1 cellular context compared by ENCODE assay signal in genomic region chr22:19070397-19071169, GRCh38.
TF ChIP-seq lines count a peak whose summit lies in the region.

No MANE protein-coding gene starts in this region.

TF ChIP-seq in K562, 482 proteins besides CTCF, POLR2A, EP300 and RAD21 (continued from another document and continues in another):
- TF ChIP-seq MITF (IDR thresholded peaks at IDR 0.05) (no peak), CUX1 (CRISPR knock-in tag; IDR thresholded peaks at IDR 0.05) (no peak), SP1 (CRISPR knock-in tag; IDR thresholded peaks at IDR 0.05) (no peak), GABPB2 (CRISPR knock-in tag; conservative IDR thresholded peaks at IDR 0.05) (no peak), USF1 (CRISPR knock-in tag; IDR thresholded peaks at IDR 0.05) (peak; percentile 44), EZH2 (IDR thresholded peaks at IDR 0.05; ENCODE audit: borderline replicate concordance, low read depth, low read length) (no peak), MNT (conservative IDR thresholded peaks at IDR 0.05) (no peak), ZNF143 (CRISPR knock-in tag; IDR thresholded peaks at IDR 0.05) (peak; percentile 48; the same call in 1 of the 2 replicates), ZBTB5 (IDR thresholded peaks at IDR 0.05) (no peak), CBX3 (IDR thresholded peaks at IDR 0.05; ENCODE audit: borderline replicate concordance in 1 of 2, low read length in 2 of 2) (peak in 1 of 2 experiments; percentile 20; a peak in 1 of 3 replicates), TEAD1 (CRISPR knock-in tag; IDR thresholded peaks at IDR 0.05) (peak in 1 of 2 experiments; percentile 53; a peak in 1 of 4 replicates), HNRNPH1 (optimal IDR thresholded peaks at IDR 0.05; ENCODE audit: low read depth, low read length) (no peak), TAF15 (IDR thresholded peaks at IDR 0.05; ENCODE audit: low read depth, low read length) (0 out of 2 replicates have a peak, but pooled peaks have one; percentile 75), JUNB (CRISPR knock-in tag; conservative IDR thresholded peaks at IDR 0.05) (no peak), USF2 (CRISPR knock-in tag; IDR thresholded peaks at IDR 0.05) (0 out of 2 replicates have a peak, but pooled peaks have one; percentile 23), RBM15 (IDR thresholded peaks at IDR 0.05; ENCODE audit: insufficient read depth, low read length) (no peak), POLR2G (IDR thresholded peaks at IDR 0.05; ENCODE audit: low read depth, low read length) (peak; percentile 29; the same call in 1 of the 2 replicates), GABPA (tag; conservative IDR thresholded peaks at IDR 0.05; ENCODE audit: low read depth) (no peak), GMEB1 (CRISPR knock-in tag; IDR thresholded peaks at IDR 0.05) (no peak), DPF2 (IDR thresholded peaks at IDR 0.05) (no peak), ZNF184 (CRISPR knock-in tag; IDR thresholded peaks at IDR 0.05) (0 out of 2 replicates have a peak, but pooled peaks have one; percentile 39), GATAD2A (IDR thresholded peaks at IDR 0.05) (no peak), STAT6 (CRISPR knock-in tag; IDR thresholded peaks at IDR 0.05) (no peak), TEAD4 (IDR thresholded peaks at IDR 0.05; ENCODE audit: low read length) (no peak), TEAD4 (CRISPR knock-in tag; IDR thresholded peaks at IDR 0.05; ENCODE audit: borderline replicate concordance) (peak; percentile 53; the same call in 1 of the 2 replicates), PREB (CRISPR knock-in tag; IDR thresholded peaks at IDR 0.05) (no peak), CREB3L1 (IDR thresholded peaks at IDR 0.05; ENCODE audit: borderline replicate concordance, low read depth) (no peak), NELFE (IDR thresholded peaks at IDR 0.05; ENCODE audit: insufficient read depth, insufficient read length) (no peak), TCF7 (IDR thresholded peaks at IDR 0.05; ENCODE audit: borderline replicate concordance) (0 out of 2 replicates have a peak, but pooled peaks have one; percentile 6), ZNF140 (CRISPR knock-in tag; IDR thresholded peaks at IDR 0.05) (no peak), BCOR (IDR thresholded peaks at IDR 0.05) (no peak), XRCC5 (IDR thresholded peaks at IDR 0.05; ENCODE audit: low read depth, low read length) (no peak), FOS (IDR thresholded peaks at IDR 0.05; ENCODE audit: extremely low read depth, insufficient read length) (no peak), THAP12 (CRISPR knock-in tag; IDR thresholded peaks at IDR 0.05) (no peak; the same call in 1 of the 2 replicates), HDAC6 (IDR thresholded peaks at IDR 0.05; ENCODE audit: low read depth, low read length) (0 out of 2 replicates have a peak, but pooled peaks have one; percentile 60)
